In genomic region chr17:40914456-40914855, GRCh38 we compare ENCODE assay signal across 2 cellular contexts.
TF ChIP-seq lines count a peak whose summit lies in the region.

No MANE protein-coding gene starts in this region.

TF ChIP-seq in IMR-90, 13 proteins besides CTCF, POLR2A, EP300 and RAD21:
- TF ChIP-seq CEBPB (IDR thresholded peaks at IDR 0.05; ENCODE audit: low read depth, low read length) = no peak
- no peak for TF ChIP-seq RFX5 (IDR thresholded peaks at IDR 0.05; ENCODE audit: low read depth, low read length)
- TF ChIP-seq MAFK (IDR thresholded peaks at IDR 0.05; ENCODE audit: low read depth, low read length) = no peak
- TF ChIP-seq MAZ (IDR thresholded peaks at IDR 0.05; ENCODE audit: borderline replicate concordance, low read depth, low read length) = no peak
- no peak for TF ChIP-seq ELK1 (IDR thresholded peaks at IDR 0.05; ENCODE audit: borderline replicate concordance, low read depth, low read length)
- TF ChIP-seq CHD1 (IDR thresholded peaks at IDR 0.05; ENCODE audit: low read depth, low read length) = no peak
- no peak for TF ChIP-seq MXI1 (IDR thresholded peaks at IDR 0.05; ENCODE audit: borderline replicate concordance, low read depth, low read length)
- TF ChIP-seq FOS (IDR thresholded peaks at IDR 0.05; ENCODE audit: low read depth, low read length) = no peak
- no peak for TF ChIP-seq BHLHE40 (IDR thresholded peaks at IDR 0.05; ENCODE audit: low read depth, low read length)
- TF ChIP-seq USF2 (IDR thresholded peaks at IDR 0.05; ENCODE audit: low read depth, low read length) = no peak
- TF ChIP-seq SMC3 (IDR thresholded peaks at IDR 0.05; ENCODE audit: low read depth, low read length) = no peak
- no peak for TF ChIP-seq NFE2L2 (IDR thresholded peaks at IDR 0.05; ENCODE audit: low read depth, low read length)
- TF ChIP-seq RCOR1 (IDR thresholded peaks at IDR 0.05; ENCODE audit: insufficient replicate concordance, low read length) = no peak

TF ChIP-seq in GM12878, 131 proteins besides CTCF, POLR2A, EP300 and RAD21:
- TF ChIP-seq BHLHE40 (IDR thresholded peaks at IDR 0.05; ENCODE audit: borderline replicate concordance in 1 of 2, low read depth in 2 of 2, low read length in 1 of 2) (no peak), CHD2 (IDR thresholded peaks at IDR 0.05; ENCODE audit: borderline replicate concordance, low read depth, low read length) (no peak), MEF2A (IDR thresholded peaks at IDR 0.05; ENCODE audit: insufficient read depth, low read depth, low read length) (no peak), REST (IDR thresholded peaks at IDR 0.05; ENCODE audit: low read depth, low read length) (no peak), IRF5 (IDR thresholded peaks at IDR 0.05; ENCODE audit: borderline replicate concordance) (no peak), ZNF207 (IDR thresholded peaks at IDR 0.05; ENCODE audit: borderline replicate concordance) (no peak), ZBED1 (IDR thresholded peaks at IDR 0.05; ENCODE audit: borderline replicate concordance) (no peak), ZNF384 (IDR thresholded peaks at IDR 0.05; ENCODE audit: borderline replicate concordance, low read depth, low read length) (no peak), ZZZ3 (IDR thresholded peaks at IDR 0.05; ENCODE audit: control insufficient read depth, insufficient read length, low read depth) (no peak), PML (IDR thresholded peaks at IDR 0.05; ENCODE audit: low read length) (no peak), SMC3 (IDR thresholded peaks at IDR 0.05; ENCODE audit: borderline replicate concordance, low read length) (no peak), SPI1 (IDR thresholded peaks at IDR 0.05; ENCODE audit: borderline replicate concordance, insufficient read depth, low read depth, low read length) (no peak), POLR2AphosphoS5 (IDR thresholded peaks at IDR 0.05; ENCODE audit: low read length) (no peak), USF2 (IDR thresholded peaks at IDR 0.05; ENCODE audit: borderline replicate concordance, low read depth, low read length) (no peak), FOS (IDR thresholded peaks at IDR 0.05; ENCODE audit: borderline replicate concordance, extremely low read depth, insufficient read length) (no peak), BCL3 (IDR thresholded peaks at IDR 0.05; ENCODE audit: borderline replicate concordance, insufficient read depth, low read depth, low read length, poor library complexity, severe bottlenecking) (no peak), NBN (IDR thresholded peaks at IDR 0.05) (no peak)
